Comparison of ENCODE assay signal across 23 cellular contexts in genomic region chr7:25026156-25026555, GRCh38. TPM values are rescaled to one million over a fixed set of nuclear protein-coding genes. Genes with fewer than 3 reads are reported as not detected.
DNase-seq lines count a peak whose midpoint lies in the region; ATAC-seq, FAIRE-seq and TF ChIP-seq lines count a peak whose summit lies in the region.
"Had no signal": no experiment of that assay in that cellular context is flagged by ENCODE, and none has a peak within 500 bp of the region (broad histone marks: within the 10 kb centered on the region; RNA-seq: fewer than 3 reads in every experiment).

No MANE protein-coding gene starts in this region.

- no peak for FAIRE-seq in GM12892 (lab: Jason Lieb, UNC)
- FAIRE-seq: GM12891, K562 had no signal

- no peak overlapping the region for H3K27ac Mint-ChIP-seq in endodermal cell
- H3K27ac Mint-ChIP-seq: activated CD8-positive, alpha-beta memory T cell treated with anti-CD3 and anti-CD28 coated beads, Interleukin-2, amount 10 ng/mL, durations not matched to agents 7 days and 5 days; stimulated activated naive B cell treated with anti-CD40 and anti-IgM and Interleukin-4, amounts not matched to agents 10 μg/mL and 1 μg/mL and 100 μg/mL, for 72 hours had no signal

- H2BK5ac ChIP-seq in mesendoderm (ENCODE audit: low read length), result no peak overlapping the region

- H3K9me3 Mint-ChIP-seq in endodermal cell, result peaks cover 13% of the 10 kb centered on the region
- H3K9me3 Mint-ChIP-seq: stimulated activated naive B cell treated with anti-CD40 and anti-IgM and Interleukin-4, amounts not matched to agents 10 μg/mL and 1 μg/mL and 100 μg/mL, for 72 hours had no signal

- H3K27ac ChIP-seq in GM23248, result no peak overlapping the region; the same call in 1 of the 2 replicates
- H3K27ac ChIP-seq in endodermal cell (ENCODE audit: low read depth, low read length), result no peak overlapping the region
- H3K27ac ChIP-seq in mesendoderm (ENCODE audit: low read depth, low read length), result no peak overlapping the region
- H3K27ac ChIP-seq: C4-2B, VCaP had no signal

- H3K56ac ChIP-seq in mesendoderm (ENCODE audit: low read length), result no peak overlapping the region

- H2AK5ac ChIP-seq in mesendoderm (ENCODE audit: low read length), result no peak overlapping the region

- H3K4me2 ChIP-seq in GM23248 (ENCODE audit: unreplicated experiment) (no peak overlapping the region), mesendoderm (ENCODE audit: low read length) (no peak overlapping the region)

- peaks cover 17% of the 10 kb centered on the region for H3K4me1 Mint-ChIP-seq in endodermal cell
- H3K4me1 Mint-ChIP-seq: stimulated activated naive B cell treated with anti-CD40 and anti-IgM and Interleukin-4, amounts not matched to agents 10 μg/mL and 1 μg/mL and 100 μg/mL, for 72 hours had no signal

- no peak overlapping the region for H3K23ac ChIP-seq in mesendoderm (ENCODE audit: low read length)

- H3K4me1 ChIP-seq in GM23248 (ENCODE audit: insufficient read depth), result peaks cover 46% of the 10 kb centered on the region
- no peaks in the 10 kb centered on the region for H3K4me1 ChIP-seq in endodermal cell (ENCODE audit: control insufficient read depth, insufficient read depth, low read length)
- peaks cover 5% of the 10 kb centered on the region for H3K4me1 ChIP-seq in mesendoderm (ENCODE audit: control insufficient read depth, low read depth, low read length)

- no peak overlapping the region for H3K18ac ChIP-seq in mesendoderm (ENCODE audit: low read length)

- TF ChIP-seq CTCF in endodermal cell (conservative IDR thresholded peaks at IDR 0.05) (peak; percentile 42), GM13976 (IDR thresholded peaks at IDR 0.05; ENCODE audit: borderline replicate concordance, control extremely low read depth, extremely low read depth, insufficient read depth, missing control alignments) (no peak)

- no peak overlapping the region for H4K5ac ChIP-seq in mesendoderm (ENCODE audit: low read length)

- H3K27me3 Mint-ChIP-seq in endodermal cell (ENCODE audit: insufficient read depth), result peaks cover 11% of the 10 kb centered on the region

- DNase-seq in GM23248 (no peak), NCI-H82 (lab: John Stamatoyannopoulos, UW) (peak; percentile 58), endodermal cell (peak; percentile 87), mesendoderm (peak; percentile 76), GM12892 (ENCODE audit: insufficient read length) (no peak), GM13976 (ENCODE audit: low spot score) (no peak)
- DNase-seq: activated CD4-positive, alpha-beta T cell treated with anti-CD3 and anti-CD28 coated beads for 48 hours; activated CD8-positive, alpha-beta memory T cell treated with anti-CD3 and anti-CD28 coated beads, Interleukin-2, amount 10 ng/mL, durations not matched to agents 7 days and 5 days; activated naive CD4-positive, alpha-beta T cell; activated T-cell treated with anti-CD3 and anti-CD28 coated beads, Interleukin-2, amount 50 U/mL, for 48 hours; glutamatergic neuron; MG63; NCI-H1105 treated with DMSO at 0.1 percent for 48 hours; NCI-H2081; posterior cingulate gyrus; stimulated activated naive B cell treated with anti-CD40 and anti-IgM and Interleukin-4, amounts not matched to agents 10 μg/mL and 1 μg/mL and 100 μg/mL, for 72 hours had no signal

- ATAC-seq in HG02571 (IDR thresholded peaks at IDR 0.05; ENCODE audit: unreplicated experiment), result no peak
- ATAC-seq: activated CD8-positive, alpha-beta memory T cell treated with anti-CD3 and anti-CD28 coated beads, Interleukin-2, amount 10 ng/mL, durations not matched to agents 7 days and 5 days; K562; sciatic nerve; stimulated activated naive B cell treated with anti-CD40 and anti-IgM and Interleukin-4, amounts not matched to agents 10 μg/mL and 1 μg/mL and 100 μg/mL, for 72 hours had no signal

- H3F3A ChIP-seq in GM23248 (ENCODE audit: insufficient read depth), result peaks cover 29% of the 10 kb centered on the region

- H2BK120ac ChIP-seq in mesendoderm (ENCODE audit: low read depth, low read length), result no peak overlapping the region

- 54 to 61% methylated on average over 3 of the region's 3 CpGs for WGBS in GM23248 (ENCODE audit: low coverage in 1 of 2, low lambda C conversion rate in 2 of 2, missing lambda C conversion rate in 2 of 2), 2 experiments
- 15 to 27% methylated on average over 3 of the region's 3 CpGs for WGBS in endodermal cell (ENCODE audit: insufficient coverage in 1 of 2, insufficient read length in 1 of 2), 2 experiments
- no CpG with 5 or more reads among the region's 3 CpGs for WGBS in mesendoderm (ENCODE audit: extremely low coverage, insufficient coverage, low lambda C conversion rate)

- H3K4me3 Mint-ChIP-seq in endodermal cell, result no peak overlapping the region
- H3K4me3 Mint-ChIP-seq: activated CD8-positive, alpha-beta memory T cell treated with anti-CD3 and anti-CD28 coated beads, Interleukin-2, amount 10 ng/mL, durations not matched to agents 7 days and 5 days; brain; stimulated activated naive B cell treated with anti-CD40 and anti-IgM and Interleukin-4, amounts not matched to agents 10 μg/mL and 1 μg/mL and 100 μg/mL, for 72 hours had no signal

- H2BK15ac ChIP-seq in mesendoderm (replicated peaks; ENCODE audit: low read depth), result no peak overlapping the region

- in situ Hi-C loops in GM23248 (cut with MboI), result no loop called here
- in situ Hi-C loops in GM13976 (cut with MboI; ENCODE audit: low sequenced_read_pairs, unreplicated experiment), result no loop called here

- H3K36me3 ChIP-seq in GM23248 (ENCODE audit: low read depth) (no peaks in the 10 kb centered on the region), endodermal cell (ENCODE audit: control insufficient read depth, insufficient read depth, low read length) (no peaks in the 10 kb centered on the region), mesendoderm (ENCODE audit: control insufficient read depth, insufficient read depth, low read length) (no peaks in the 10 kb centered on the region)
- H3K36me3 ChIP-seq: MG63 had no signal

- H3K36me3 Mint-ChIP-seq in endodermal cell (ENCODE audit: low read depth), result no peaks in the 10 kb centered on the region
- H3K36me3 Mint-ChIP-seq: brain; stimulated activated naive B cell treated with anti-CD40 and anti-IgM and Interleukin-4, amounts not matched to agents 10 μg/mL and 1 μg/mL and 100 μg/mL, for 72 hours had no signal

- H3K79me1 ChIP-seq in mesendoderm (ENCODE audit: low read length), result no peaks in the 10 kb centered on the region

- H3K4me3 ChIP-seq in GM23248 (no peak overlapping the region), endodermal cell (ENCODE audit: low read length) (no peak overlapping the region), mesendoderm (ENCODE audit: low read length) (no peak overlapping the region)
- H3K4me3 ChIP-seq: K562, MG63 had no signal

- TF ChIP-seq POLR2A in GM12892 (IDR thresholded peaks at IDR 0.05; ENCODE audit: low read depth, low read length), result no peak

- peaks cover 4% of the 10 kb centered on the region; the same call in 1 of the 2 replicates for H3K9me2 ChIP-seq in GM23248 (ENCODE audit: insufficient read depth)

- H3K79me2 ChIP-seq in GM23248 (ENCODE audit: insufficient read depth), result no peaks in the 10 kb centered on the region
- H3K79me2 ChIP-seq in mesendoderm (ENCODE audit: control insufficient read depth, insufficient read depth, low read length), result no peaks in the 10 kb centered on the region

- H3K27me3 ChIP-seq in GM23248 (replicated peaks; ENCODE audit: insufficient read depth) (no peaks in the 10 kb centered on the region), endodermal cell (ENCODE audit: control insufficient read depth, insufficient read depth, low read length, poor library complexity, severe bottlenecking) (no peaks in the 10 kb centered on the region), mesendoderm (ENCODE audit: insufficient read depth, low read length, poor library complexity) (no peaks in the 10 kb centered on the region)
- H3K27me3 ChIP-seq: MG63 had no signal

- H3K9me3 ChIP-seq in GM23248 (ENCODE audit: low read depth) (no peaks in the 10 kb centered on the region), endodermal cell (ENCODE audit: control insufficient read depth, low read length) (no peaks in the 10 kb centered on the region)

- H3K9ac ChIP-seq in GM23248 (no peak overlapping the region), endodermal cell (ENCODE audit: extremely low read depth, low read length, poor library complexity, severe bottlenecking) (no peak overlapping the region), mesendoderm (ENCODE audit: low read length) (no peak overlapping the region)

- no peak overlapping the region for H3K4ac ChIP-seq in mesendoderm (ENCODE audit: low read depth, low read length)

- H4K20me1 ChIP-seq in GM23248 (ENCODE audit: insufficient read depth), result no peaks in the 10 kb centered on the region

- H4K8ac ChIP-seq in mesendoderm (ENCODE audit: low read depth, low read length), result no peak overlapping the region

- H2AFZ ChIP-seq in GM23248, result 0 out of 2 replicates have a peak overlapping the region, but pooled peaks have one; percentile 15

RNA-seq across cellular contexts. Expression of gene OSBPL3, which starts 46.2 kb away (rescaled TPM):
- total RNA-seq in GM23248 (2014; rRNA removed; shearing (Covaris generic)), result 25.8 and 28.2 TPM in 2 replicates
- polyA plus RNA-seq in GM23248 (2016; fragmentation: Nextera tagmentation; extraction: Ambion mirVana), result 21.8 and 24.2 TPM in 2 replicates
- 10 to 100 TPM in 1 of 2 donors, 1 to 10 TPM in 1; 9.8 to 11.3 TPM for total RNA-seq in endodermal cell
- polyA plus RNA-seq in endodermal cell (2013, experiment 1 of 2), result 6.3 TPM
- polyA plus RNA-seq in endodermal cell (2013, experiment 2 of 2), result 5.8 TPM
- 4.9 TPM for polyA plus RNA-seq in mesendoderm (2013, experiment 1 of 2)
- polyA plus RNA-seq in mesendoderm (2013, experiment 2 of 2), result 5.7 TPM
- polyA plus RNA-seq in GM12892 (2012; ENCODE audit: missing spikeins), result 21.6 TPM

Comparison
In these comparisons a context has a peak if more than half of its experiments do, and no peak if none do; other contexts are left out.
1. DNase-seq: peak in NCI-H82 (single experiment), endodermal cell (single experiment) and mesendoderm (single experiment); none in GM23248 (single experiment), GM12892 (single experiment) and GM13976 (single experiment).